Comparison of ENCODE assay signal across 11 cellular contexts in the genomic region with DNA sequence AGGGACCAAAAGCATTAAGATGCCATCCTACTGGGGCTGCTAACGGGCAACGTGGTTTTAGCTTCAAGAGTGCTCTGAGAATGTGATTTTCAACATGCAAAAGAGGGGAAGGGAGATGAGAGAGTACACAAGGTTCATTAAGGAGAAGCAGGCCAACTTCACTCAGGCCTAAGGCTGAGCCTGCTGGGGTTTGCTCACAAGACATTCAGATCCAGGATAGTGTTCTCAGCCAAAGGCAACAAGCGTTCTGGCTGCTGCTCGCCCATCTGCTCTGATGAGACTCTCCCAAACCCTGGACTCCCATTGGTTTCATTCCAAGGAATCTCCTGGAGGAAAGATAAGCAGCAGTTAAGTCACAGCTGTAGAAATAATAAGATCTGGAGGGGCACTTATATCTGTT. TPM values are rescaled to one million over a fixed set of nuclear protein-coding genes. Genes with fewer than 3 reads are reported as not detected.
DNase-seq lines count a peak whose midpoint lies in the region; ATAC-seq and TF ChIP-seq lines count a peak whose summit lies in the region.
"Had no signal": no experiment of that assay in that cellular context is flagged by ENCODE, and none has a peak within 500 bp of the region (broad histone marks: within the 10 kb centered on the region; RNA-seq: fewer than 3 reads in every experiment).

No MANE protein-coding gene starts in this region.

- no peak overlapping the region for H3K4me3 ChIP-seq in fibroblast of lung (replicated peaks in 1 of 4; ENCODE audit: control extremely low read depth in 1 of 4, insufficient read depth in 1 of 4, low read depth in 3 of 4, low read length in 4 of 4)
- no peak overlapping the region for H3K4me3 ChIP-seq in uterus

- H3K36me3 ChIP-seq in fibroblast of lung (ENCODE audit: control insufficient read depth, insufficient read depth, low read length) (no peaks in the 10 kb centered on the region), uterus (no peaks in the 10 kb centered on the region)

- no peaks in the 10 kb centered on the region for H4K20me1 ChIP-seq in fibroblast of lung (ENCODE audit: control insufficient read depth, extremely low read depth, insufficient read depth, low read length)

- no peaks in the 10 kb centered on the region for H3K9me3 ChIP-seq in fibroblast of lung (ENCODE audit: control insufficient read depth, insufficient read depth, low read depth, low read length)
- no peaks in the 10 kb centered on the region for H3K9me3 ChIP-seq in uterus

- no peak overlapping the region for H3K27ac ChIP-seq in fibroblast of lung (ENCODE audit: insufficient read depth, low read length)
- peak overlapping the region; percentile 25 to 59 for H3K27ac ChIP-seq in uterus
- H3K27ac ChIP-seq: RWPE1 had no signal

- H3K9me3 Mint-ChIP-seq in glutamatergic neuron (ENCODE audit: unreplicated experiment) = no peaks in the 10 kb centered on the region
- H3K9me3 Mint-ChIP-seq in activated naive CD4-positive, alpha-beta T cell treated with anti-CD3 and anti-CD28 coated beads, Interleukin-2, amount 50 U/mL, for 72 hours = no peaks in the 10 kb centered on the region

- DNase-seq in RPMI7951 (ENCODE audit: low read depth) = peak; percentile 19
- DNase-seq in fibroblast of lung (ENCODE audit: low read depth in 2 of 2) = peak; percentile 76 to 97
- peak; percentile 42 for DNase-seq in myocyte (ENCODE audit: low read depth)
- peak; percentile 59 to 70 for DNase-seq in uterus
- no peak for DNase-seq in glutamatergic neuron
- no peak for DNase-seq in activated naive CD4-positive, alpha-beta T cell treated with anti-CD3 and anti-CD28 coated beads, Interleukin-2, amount 50 U/mL, for 72 hours (ENCODE audit: low spot score in 2 of 2)
- DNase-seq: naive thymus-derived CD8-positive, alpha-beta T cell; NCI-H2081 treated with DMSO at 0.1 percent for 48 hours; stimulated activated CD4-positive, alpha-beta T cell treated with anti-CD3 and anti-CD28 coated beads, Interleukin-4, amount 100 ng/mL, for 4 hours had no signal

- H2AFZ ChIP-seq in fibroblast of lung (ENCODE audit: low read length) = no peak overlapping the region

- no peak overlapping the region for H3K9ac ChIP-seq in fibroblast of lung (ENCODE audit: insufficient read depth, low read length)

- H3K27me3 ChIP-seq in fibroblast of lung (ENCODE audit: control insufficient read depth, insufficient read depth, low read length) (no peaks in the 10 kb centered on the region), uterus (no peaks in the 10 kb centered on the region)

- H3K27me3 Mint-ChIP-seq in glutamatergic neuron (ENCODE audit: unreplicated experiment) = no peaks in the 10 kb centered on the region
- H3K27me3 Mint-ChIP-seq: naive thymus-derived CD8-positive, alpha-beta T cell had no signal

- peaks cover 4% of the 10 kb centered on the region for H3K4me1 Mint-ChIP-seq in glutamatergic neuron (ENCODE audit: low read depth, unreplicated experiment)

- H3K36me3 Mint-ChIP-seq in glutamatergic neuron (ENCODE audit: unreplicated experiment) = no peaks in the 10 kb centered on the region
- H3K36me3 Mint-ChIP-seq in activated naive CD4-positive, alpha-beta T cell treated with anti-CD3 and anti-CD28 coated beads, Interleukin-2, amount 50 U/mL, for 72 hours = no peaks in the 10 kb centered on the region
- H3K36me3 Mint-ChIP-seq: naive thymus-derived CD8-positive, alpha-beta T cell had no signal

- H3K4me1 ChIP-seq in fibroblast of lung (ENCODE audit: control insufficient read depth, extremely low read depth, insufficient read depth, low read length) = peaks cover 16% of the 10 kb centered on the region
- H3K4me1 ChIP-seq in uterus = no peaks in the 10 kb centered on the region

- H3K4me3 Mint-ChIP-seq in glutamatergic neuron (ENCODE audit: unreplicated experiment) = no peak overlapping the region
- H3K4me3 Mint-ChIP-seq: naive thymus-derived CD8-positive, alpha-beta T cell had no signal

- TF ChIP-seq POLR2A in uterus (IDR thresholded peaks at IDR 0.05) = no peak

- H3K27ac Mint-ChIP-seq in glutamatergic neuron (ENCODE audit: unreplicated experiment) = no peak overlapping the region
- no peak overlapping the region for H3K27ac Mint-ChIP-seq in activated naive CD4-positive, alpha-beta T cell treated with anti-CD3 and anti-CD28 coated beads, Interleukin-2, amount 50 U/mL, for 72 hours
- H3K27ac Mint-ChIP-seq: naive thymus-derived CD8-positive, alpha-beta T cell had no signal

- H3K79me2 ChIP-seq in fibroblast of lung (ENCODE audit: control insufficient read depth, insufficient read depth, low read length) = no peaks in the 10 kb centered on the region

- no peak for TF ChIP-seq CTCF in fibroblast of lung (conservative IDR thresholded peaks at IDR 0.05 in 1 of 2, IDR thresholded peaks at IDR 0.05 in 1 of 2; ENCODE audit: low read depth in 1 of 2, low read length in 2 of 2)
- TF ChIP-seq CTCF in uterus (IDR thresholded peaks at IDR 0.05) = no peak
- no peak for TF ChIP-seq CTCF in glutamatergic neuron (IDR thresholded peaks at IDR 0.05; ENCODE audit: partially characterized antibody, unreplicated experiment)

- intact Hi-C loops in uterus (cut with DNase I; ENCODE audit: low total_unique reads) = no loop called here

- ATAC-seq in HG03159 (IDR thresholded peaks at IDR 0.05; ENCODE audit: unreplicated experiment) = no peak
- ATAC-seq in activated naive CD4-positive, alpha-beta T cell treated with anti-CD3 and anti-CD28 coated beads, Interleukin-2, amount 50 U/mL, for 72 hours = no peak
- ATAC-seq: naive thymus-derived CD8-positive, alpha-beta T cell had no signal

- no peak overlapping the region for H3K4me2 ChIP-seq in fibroblast of lung (ENCODE audit: extremely low read depth, insufficient read depth, low read length)

RNA-seq across cellular contexts. Expression of gene UPB1, which starts 23.6 kb away (rescaled TPM):
- total RNA-seq in RPMI7951 (2014; rRNA removed; shearing (Covaris generic)) = under 0.01 TPM in 1 of 2 replicates, not detected in the other
- total RNA-seq in fibroblast of lung (under 0.01 TPM in 1 of 2 replicates, not detected in the other), myocyte (0.31 TPM in 1 of 2 replicates, not detected in the other), uterus (1 to 10 TPM in 1 of 4 donors, under 1 TPM in 1, not detected in 2; 0.83 to 2.7 TPM), glutamatergic neuron (ENCODE audit: unreplicated experiment) (0.37 TPM)
- 0.05 TPM in 1 of 2 replicates, not detected in the other for polyA plus RNA-seq in fibroblast of lung
- polyA plus RNA-seq in fibroblast of lung (2012) = not detected in 2 replicates
- not detected in 2 replicates for polyA minus RNA-seq in fibroblast of lung (ENCODE audit: low replicate concordance)
- polyA plus RNA-seq in myocyte (2012) = 0.03 TPM
- under 1 TPM; 0.23 to 0.57 TPM for total RNA-seq in activated naive CD4-positive, alpha-beta T cell treated with anti-CD3 and anti-CD28 coated beads, Interleukin-2, amount 50 U/mL, for 72 hours

RNA-seq across cellular contexts. Expression of gene ADORA2A, which starts 44.2 kb away (rescaled TPM):
- 3.7 and 4.2 TPM in 2 replicates for total RNA-seq in RPMI7951 (2014; rRNA removed; shearing (Covaris generic))
- total RNA-seq in fibroblast of lung (0.77 and 1.5 TPM in 2 replicates), myocyte (1.1 and 6.4 TPM in 2 replicates), uterus (1 to 10 TPM in 3 of 4 donors, not detected in 1; 3.3 to 9.9 (median 8.9) TPM), glutamatergic neuron (ENCODE audit: unreplicated experiment) (15.9 TPM)
- polyA plus RNA-seq in fibroblast of lung = 0.42 and 0.78 TPM in 2 replicates
- polyA plus RNA-seq in fibroblast of lung (2012) = 0.45 and 0.87 TPM in 2 replicates
- polyA minus RNA-seq in fibroblast of lung (ENCODE audit: low replicate concordance) = 0.15 TPM in 1 of 2 replicates, not detected in the other
- 1.1 TPM for polyA plus RNA-seq in myocyte (2012)
- total RNA-seq in activated naive CD4-positive, alpha-beta T cell treated with anti-CD3 and anti-CD28 coated beads, Interleukin-2, amount 50 U/mL, for 72 hours = 10 to 100 TPM; 33.8 to 34.4 TPM

Comparison
In these comparisons a context has a peak if more than half of its experiments do, and no peak if none do; other contexts are left out.
1. DNase-seq: peak in RPMI7951 (single experiment), fibroblast of lung (2 of 2), myocyte (single experiment) and uterus (2 of 2); none in glutamatergic neuron (single experiment) and activated naive CD4-positive, alpha-beta T cell treated with anti-CD3 and anti-CD28 coated beads, Interleukin-2, amount 50 U/mL, for 72 hours (0 of 2).